ENCODE assay signal across 1 cellular context in the genomic region with DNA sequence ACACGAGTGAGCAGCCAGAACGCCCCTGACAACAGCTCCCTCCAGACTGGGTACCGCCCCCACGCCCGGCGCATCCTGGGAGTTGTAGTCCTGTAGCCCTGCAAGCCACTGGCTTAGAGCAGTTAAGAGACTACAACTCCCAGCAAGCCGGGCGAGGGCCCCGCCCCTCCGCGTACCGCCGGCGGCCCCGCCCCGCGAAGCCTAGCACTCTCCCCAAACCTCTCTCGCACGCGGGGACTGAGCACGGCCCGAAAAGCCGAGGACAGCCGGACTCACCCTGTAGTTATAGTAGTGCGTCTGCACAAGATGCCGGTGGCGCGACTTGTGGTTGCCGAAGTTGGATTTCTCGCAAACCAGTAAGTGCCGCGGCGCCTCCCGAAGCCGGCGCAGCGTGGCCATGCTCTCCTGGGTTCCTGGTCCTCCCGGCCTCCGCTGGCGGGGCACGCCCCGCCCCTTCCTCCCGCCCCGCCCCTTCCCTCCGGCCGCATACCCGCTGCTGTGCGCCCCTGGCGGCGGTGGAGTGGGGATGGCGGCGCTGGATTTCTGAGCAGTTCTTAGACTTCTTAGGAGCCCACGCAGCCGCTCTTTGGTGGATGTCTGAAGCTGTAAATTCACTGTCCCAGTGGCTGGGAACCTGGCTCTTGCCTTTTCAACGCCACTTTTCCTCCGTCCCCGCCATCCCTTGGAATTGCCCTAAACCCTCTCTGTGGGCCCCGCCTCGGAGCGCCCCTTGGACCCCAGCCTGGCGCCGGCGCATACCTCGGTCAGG.
TF ChIP-seq lines count a peak whose summit lies in the region.

A gene with protein sequence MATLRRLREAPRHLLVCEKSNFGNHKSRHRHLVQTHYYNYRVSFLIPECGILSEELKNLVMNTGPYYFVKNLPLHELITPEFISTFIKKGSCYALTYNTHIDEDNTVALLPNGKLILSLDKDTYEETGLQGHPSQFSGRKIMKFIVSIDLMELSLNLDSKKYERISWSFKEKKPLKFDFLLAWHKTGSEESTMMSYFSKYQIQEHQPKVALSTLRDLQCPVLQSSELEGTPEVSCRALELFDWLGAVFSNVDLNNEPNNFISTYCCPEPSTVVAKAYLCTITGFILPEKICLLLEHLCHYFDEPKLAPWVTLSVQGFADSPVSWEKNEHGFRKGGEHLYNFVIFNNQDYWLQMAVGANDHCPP (minus strand): TSS at position 434 of the 769 bp plus-strand sequence. CDS start 35 bp downstream, at position 399.

TF ChIP-seq in GM12878, 131 proteins besides CTCF, POLR2A, EP300 and RAD21 (continued from another document and continues in another):
- TF ChIP-seq, protein P1, sequence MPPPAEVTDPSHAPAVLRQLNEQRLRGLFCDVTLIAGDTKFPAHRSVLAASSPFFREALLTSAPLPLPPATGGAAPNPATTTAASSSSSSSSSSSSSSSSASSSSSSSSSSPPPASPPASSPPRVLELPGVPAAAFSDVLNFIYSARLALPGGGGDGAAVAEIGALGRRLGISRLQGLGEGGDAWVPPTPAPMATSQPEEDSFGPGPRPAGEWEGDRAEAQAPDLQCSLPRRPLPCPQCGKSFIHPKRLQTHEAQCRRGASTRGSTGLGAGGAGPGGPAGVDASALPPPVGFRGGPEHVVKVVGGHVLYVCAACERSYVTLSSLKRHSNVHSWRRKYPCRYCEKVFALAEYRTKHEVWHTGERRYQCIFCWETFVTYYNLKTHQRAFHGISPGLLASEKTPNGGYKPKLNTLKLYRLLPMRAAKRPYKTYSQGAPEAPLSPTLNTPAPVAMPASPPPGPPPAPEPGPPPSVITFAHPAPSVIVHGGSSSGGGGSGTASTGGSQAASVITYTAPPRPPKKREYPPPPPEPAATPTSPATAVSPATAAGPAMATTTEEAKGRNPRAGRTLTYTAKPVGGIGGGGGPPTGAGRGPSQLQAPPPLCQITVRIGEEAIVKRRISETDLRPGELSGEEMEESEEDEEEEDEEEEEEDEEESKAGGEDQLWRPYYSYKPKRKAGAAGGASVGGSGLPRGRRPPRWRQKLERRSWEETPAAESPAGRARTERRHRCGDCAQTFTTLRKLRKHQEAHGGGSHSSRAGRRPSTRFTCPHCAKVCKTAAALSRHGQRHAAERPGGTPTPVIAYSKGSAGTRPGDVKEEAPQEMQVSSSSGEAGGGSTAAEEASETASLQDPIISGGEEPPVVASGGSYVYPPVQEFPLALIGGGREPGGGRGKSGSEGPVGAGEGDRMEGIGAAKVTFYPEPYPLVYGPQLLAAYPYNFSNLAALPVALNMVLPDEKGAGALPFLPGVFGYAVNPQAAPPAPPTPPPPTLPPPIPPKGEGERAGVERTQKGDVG (CRISPR knock-in tag; IDR thresholded peaks at IDR 0.05) = no peak
- TF ChIP-seq RAD51 (IDR thresholded peaks at IDR 0.05) (no peak), PML (IDR thresholded peaks at IDR 0.05; ENCODE audit: low read length) (no peak), CHD1 (IDR thresholded peaks at IDR 0.05; ENCODE audit: low read depth, low read length) (no peak), E2F8 (IDR thresholded peaks at IDR 0.05; ENCODE audit: low read depth, partially characterized antibody) (no peak), GATAD2B (conservative IDR thresholded peaks at IDR 0.05; ENCODE audit: low read depth) (0 out of 2 replicates have a peak, but pooled peaks have one; percentile 25), NR2C1 (IDR thresholded peaks at IDR 0.05) (no peak), RUNX3 (IDR thresholded peaks at IDR 0.05; ENCODE audit: low read length) (no peak), SMARCA5 (IDR thresholded peaks at IDR 0.05) (no peak), ZNF24 (IDR thresholded peaks at IDR 0.05) (no peak), ASH2L (IDR thresholded peaks at IDR 0.05; ENCODE audit: borderline replicate concordance, low read depth) (no peak), BRCA1 (IDR thresholded peaks at IDR 0.05; ENCODE audit: low read depth, low read length) (no peak), SREBF1 (IDR thresholded peaks at IDR 0.05; ENCODE audit: low read length) (peak; percentile 61), SPI1 (IDR thresholded peaks at IDR 0.05; ENCODE audit: borderline replicate concordance, insufficient read depth, low read depth, low read length) (no peak), ZBED1 (IDR thresholded peaks at IDR 0.05; ENCODE audit: borderline replicate concordance) (no peak), CEBPB (IDR thresholded peaks at IDR 0.05; ENCODE audit: borderline replicate concordance in 1 of 2, low read depth in 2 of 2, low read length in 2 of 2) (no peak), ZNF207 (IDR thresholded peaks at IDR 0.05; ENCODE audit: borderline replicate concordance) (no peak), STAT1 (conservative IDR thresholded peaks at IDR 0.05) (no peak), BHLHE40 (IDR thresholded peaks at IDR 0.05; ENCODE audit: borderline replicate concordance in 1 of 2, low read depth in 2 of 2, low read length in 1 of 2) (peak; percentile 40 to 82; a peak in 2 of 4 replicates), NFXL1 (IDR thresholded peaks at IDR 0.05; ENCODE audit: borderline replicate concordance) (no peak), POLR2AphosphoS5 (IDR thresholded peaks at IDR 0.05; ENCODE audit: low read length) (no peak), ATF7 (IDR thresholded peaks at IDR 0.05; ENCODE audit: low read depth) (no peak), E2F4 (IDR thresholded peaks at IDR 0.05; ENCODE audit: low read depth, low read length) (no peak), CEBPZ (IDR thresholded peaks at IDR 0.05; ENCODE audit: low read depth, low read length) (no peak), ZBTB40 (IDR thresholded peaks at IDR 0.05; ENCODE audit: borderline replicate concordance) (no peak; the same call in 1 of the 2 replicates)
- TF ChIP-seq, protein P2, sequence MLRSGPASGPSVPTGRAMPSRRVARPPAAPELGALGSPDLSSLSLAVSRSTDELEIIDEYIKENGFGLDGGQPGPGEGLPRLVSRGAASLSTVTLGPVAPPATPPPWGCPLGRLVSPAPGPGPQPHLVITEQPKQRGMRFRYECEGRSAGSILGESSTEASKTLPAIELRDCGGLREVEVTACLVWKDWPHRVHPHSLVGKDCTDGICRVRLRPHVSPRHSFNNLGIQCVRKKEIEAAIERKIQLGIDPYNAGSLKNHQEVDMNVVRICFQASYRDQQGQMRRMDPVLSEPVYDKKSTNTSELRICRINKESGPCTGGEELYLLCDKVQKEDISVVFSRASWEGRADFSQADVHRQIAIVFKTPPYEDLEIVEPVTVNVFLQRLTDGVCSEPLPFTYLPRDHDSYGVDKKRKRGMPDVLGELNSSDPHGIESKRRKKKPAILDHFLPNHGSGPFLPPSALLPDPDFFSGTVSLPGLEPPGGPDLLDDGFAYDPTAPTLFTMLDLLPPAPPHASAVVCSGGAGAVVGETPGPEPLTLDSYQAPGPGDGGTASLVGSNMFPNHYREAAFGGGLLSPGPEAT (IDR thresholded peaks at IDR 0.05; ENCODE audit: low read depth) = peak; percentile 29; the same call in 1 of the 2 replicates
- TF ChIP-seq, protein P3, sequence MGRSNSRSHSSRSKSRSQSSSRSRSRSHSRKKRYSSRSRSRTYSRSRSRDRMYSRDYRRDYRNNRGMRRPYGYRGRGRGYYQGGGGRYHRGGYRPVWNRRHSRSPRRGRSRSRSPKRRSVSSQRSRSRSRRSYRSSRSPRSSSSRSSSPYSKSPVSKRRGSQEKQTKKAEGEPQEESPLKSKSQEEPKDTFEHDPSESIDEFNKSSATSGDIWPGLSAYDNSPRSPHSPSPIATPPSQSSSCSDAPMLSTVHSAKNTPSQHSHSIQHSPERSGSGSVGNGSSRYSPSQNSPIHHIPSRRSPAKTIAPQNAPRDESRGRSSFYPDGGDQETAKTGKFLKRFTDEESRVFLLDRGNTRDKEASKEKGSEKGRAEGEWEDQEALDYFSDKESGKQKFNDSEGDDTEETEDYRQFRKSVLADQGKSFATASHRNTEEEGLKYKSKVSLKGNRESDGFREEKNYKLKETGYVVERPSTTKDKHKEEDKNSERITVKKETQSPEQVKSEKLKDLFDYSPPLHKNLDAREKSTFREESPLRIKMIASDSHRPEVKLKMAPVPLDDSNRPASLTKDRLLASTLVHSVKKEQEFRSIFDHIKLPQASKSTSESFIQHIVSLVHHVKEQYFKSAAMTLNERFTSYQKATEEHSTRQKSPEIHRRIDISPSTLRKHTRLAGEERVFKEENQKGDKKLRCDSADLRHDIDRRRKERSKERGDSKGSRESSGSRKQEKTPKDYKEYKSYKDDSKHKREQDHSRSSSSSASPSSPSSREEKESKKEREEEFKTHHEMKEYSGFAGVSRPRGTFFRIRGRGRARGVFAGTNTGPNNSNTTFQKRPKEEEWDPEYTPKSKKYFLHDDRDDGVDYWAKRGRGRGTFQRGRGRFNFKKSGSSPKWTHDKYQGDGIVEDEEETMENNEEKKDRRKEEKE (IDR thresholded peaks at IDR 0.05) = no peak
